In the genomic region with DNA sequence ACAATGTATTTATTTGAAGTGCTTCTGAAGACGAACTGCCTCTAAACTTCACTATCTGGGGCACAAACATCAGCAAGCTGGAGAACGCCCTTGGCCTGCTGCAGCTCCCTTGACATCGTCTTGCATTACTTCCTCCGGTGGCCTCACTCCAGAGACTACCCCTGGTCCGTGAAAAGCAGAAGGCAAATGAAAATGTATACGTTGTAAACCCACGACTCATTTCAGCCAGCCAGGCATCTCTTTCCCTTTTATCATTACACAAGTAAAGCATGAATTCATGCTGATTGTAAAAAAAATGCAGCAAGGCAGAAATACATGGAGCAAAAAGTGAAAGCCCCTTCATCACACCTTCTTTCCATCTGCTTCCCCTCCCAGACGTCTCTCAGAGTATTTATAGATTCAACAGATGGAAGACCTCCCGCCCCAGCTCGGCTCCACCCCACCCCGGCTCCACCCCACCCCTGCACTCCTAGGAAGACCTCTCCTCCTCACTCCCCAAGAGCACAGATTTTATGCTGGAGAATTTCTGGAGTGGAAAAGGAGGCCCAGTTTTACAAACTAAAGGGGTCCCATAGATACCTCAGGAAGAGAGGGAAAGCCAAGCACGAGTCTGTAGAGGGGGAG, we compare ENCODE assay signal across 11 cellular contexts. TPM values are rescaled to one million over a fixed set of nuclear protein-coding genes. Genes with fewer than 3 reads are reported as not detected.
A peak's percentile ranks its signal among the peaks of the same experiment; 100 is the strongest.
DNase-seq lines count a peak whose midpoint lies in the region; ATAC-seq, FAIRE-seq and TF ChIP-seq lines count a peak whose summit lies in the region.
"Had no signal": no experiment of that assay in that cellular context is flagged by ENCODE, and none has a peak within 500 bp of the region (broad histone marks: within the 10 kb centered on the region; RNA-seq: fewer than 3 reads in every experiment).

No MANE protein-coding gene starts in this region.

- BruUV-seq in IMR-90 (replicated peaks; lab: Mats Ljungman, UMichigan): no TSS peak

- H3K9me3 ChIP-seq in IMR-90 (ENCODE audit: control insufficient read depth, insufficient read depth, low read length) (no peaks in the 10 kb centered on the region), H1 (ENCODE audit: insufficient read depth in 2 of 2, low read depth in 1 of 2, low read length in 1 of 2) (peaks cover 2 to 6% of the 10 kb centered on the region in 2 experiments; a peak in 2 of 4 replicates)
- H3K9me3 ChIP-seq: vagina had no signal

- no peak overlapping the region for H2BK12ac ChIP-seq in H1 (ENCODE audit: low read depth, low read length)

- FAIRE-seq in GM12891 (lab: Jason Lieb, UNC): peak; percentile 88
- FAIRE-seq in H1 (lab: Jason Lieb, UNC): no peak

- no peaks in the 10 kb centered on the region for H3K9me3 Mint-ChIP-seq in osteocyte (ENCODE audit: unreplicated experiment)

- peak overlapping the region; percentile 89 for H2AFZ ChIP-seq in IMR-90 (replicated peaks; ENCODE audit: low read length, poor library complexity)
- H2AFZ ChIP-seq in H1 (ENCODE audit: low read length): peak overlapping the region; percentile 64; the same call in 1 of the 2 replicates

- H3K9ac ChIP-seq in IMR-90 (ENCODE audit: low read depth, low read length) (peak overlapping the region; percentile 2; the same call in 1 of the 2 replicates), H1 (replicated peaks in 1 of 4; ENCODE audit: extremely low read depth in 1 of 4, low read depth in 3 of 4, low read length in 3 of 4) (no peak overlapping the region)

- no peak overlapping the region for H2AK5ac ChIP-seq in IMR-90 (ENCODE audit: low read depth, low read length)
- H2AK5ac ChIP-seq in H1 (ENCODE audit: low read depth, low read length): no peak overlapping the region

- H3K4me2 ChIP-seq in IMR-90 (ENCODE audit: low read depth, low read length) (peak overlapping the region; percentile 40), H1 (ENCODE audit: insufficient read depth in 1 of 2, low read depth in 2 of 2, low read length in 2 of 2) (peak overlapping the region; percentile 2 to 19; a peak in 2 of 4 replicates)

- no peak for TF ChIP-seq RAD21 in IMR-90 (IDR thresholded peaks at IDR 0.05; ENCODE audit: low read length)
- no peak for TF ChIP-seq RAD21 in H1 (IDR thresholded peaks at IDR 0.05 in 1 of 2, conservative IDR thresholded peaks at IDR 0.05 in 1 of 2; ENCODE audit: low read depth in 2 of 2, low read length in 2 of 2)

- intact Hi-C loops in IMR-90 (cut with micrococcal nuclease): no loop called here

- TF ChIP-seq CTCF in IMR-90 (conservative IDR thresholded peaks at IDR 0.05; ENCODE audit: low read depth, low read length): no peak
- TF ChIP-seq CTCF in H1 (IDR thresholded peaks at IDR 0.05; ENCODE audit: control extremely low read depth in 1 of 3, insufficient read depth in 1 of 3, low read depth in 1 of 3, low read length in 3 of 3): no peak
- TF ChIP-seq CTCF in osteocyte (IDR thresholded peaks at IDR 0.05): no peak

- H2BK15ac ChIP-seq in IMR-90 (ENCODE audit: low read depth, low read length) (no peak overlapping the region), H1 (ENCODE audit: low read length) (no peak overlapping the region)

- ATAC-seq in IMR-90 (ENCODE audit: low read depth): peak; percentile 55
- no peak for ATAC-seq in GM19328 (IDR thresholded peaks at IDR 0.05; ENCODE audit: unreplicated experiment)
- ATAC-seq: activated CD4-positive, CD25-positive, alpha-beta regulatory T cell treated with anti-CD3 and anti-CD28 coated beads, Interleukin-2, amount 50 U/mL, for 24 hours had no signal

- DNase-seq in GM12891 (ENCODE audit: insufficient read length, low spot score) (peak; percentile 38), IMR-90 (peak; percentile 10), H1 (ENCODE audit: low read depth in 1 of 2, low spot score in 2 of 2) (no peak), osteocyte (ENCODE audit: extremely low spot score, unreplicated experiment) (peak; percentile 38), activated gamma-delta T cell treated with Interleukin-2 at 50 U/mL for 16 hours (no peak), A172 (ENCODE audit: low spot score) (no peak)
- DNase-seq: left cardiac atrium, SHP77 treated with DMSO at 0.1 percent for 48 hours had no signal

- H3K4me3 Mint-ChIP-seq in osteocyte (ENCODE audit: unreplicated experiment): no peak overlapping the region

- no peaks in the 10 kb centered on the region for H3K27me3 Mint-ChIP-seq in osteocyte (ENCODE audit: unreplicated experiment)

- dilution Hi-C loops in IMR-90 (cut with HindIII; ENCODE audit: low sequenced_read_pairs, unreplicated experiment): no loop called here

- H2BK20ac ChIP-seq in IMR-90 (ENCODE audit: low read depth, low read length) (peak overlapping the region; percentile 9), H1 (ENCODE audit: low read length) (0 out of 2 replicates have a peak overlapping the region, but pooled peaks have one; percentile 5)

- H3K4me1 Mint-ChIP-seq in osteocyte (ENCODE audit: unreplicated experiment): peaks cover 20% of the 10 kb centered on the region

- H2BK5ac ChIP-seq in IMR-90 (ENCODE audit: low read depth, low read length, poor library complexity, severe bottlenecking) (no peak overlapping the region), H1 (ENCODE audit: low read depth, low read length) (peak overlapping the region; percentile 78; the same call in 1 of the 2 replicates)

- in situ Hi-C loops in IMR-90 (cut with MboI; ENCODE audit: low sequenced_read_pairs): no loop called here

- H3K27me3 ChIP-seq in IMR-90 (ENCODE audit: control insufficient read depth, insufficient read depth, low read length) (no peaks in the 10 kb centered on the region), H1 (replicated peaks in 1 of 4; ENCODE audit: control insufficient read depth in 3 of 4, extremely low read depth in 1 of 4, insufficient read depth in 3 of 4, low read length in 3 of 4) (no peaks in the 10 kb centered on the region)
- H3K27me3 ChIP-seq: vagina had no signal

- no peak overlapping the region for H3K27ac Mint-ChIP-seq in osteocyte (ENCODE audit: unreplicated experiment)

- CTCF ChIA-PET in IMR-90 (lab: Yijun Ruan, JAX) (no interaction called here), H1 (lab: Charles Lee; ENCODE audit: partially characterized antibody) (interaction anchor here (0.6 to 1.1 kb wide), 2 partner anchors 16 to 42 kb away, joined by 3 read pairs; no protein-coding TSS in a partner anchor)

- no peaks in the 10 kb centered on the region for H3K79me2 ChIP-seq in H1 (ENCODE audit: control insufficient read depth in 1 of 2, insufficient read depth in 2 of 2, low read length in 2 of 2)

- H3K27ac ChIP-seq in IMR-90 (ENCODE audit: insufficient read depth, low read length): peak overlapping the region; percentile 16; the same call in 1 of the 2 replicates
- no peak overlapping the region for H3K27ac ChIP-seq in H1 (ENCODE audit: low read depth, low read length)
- H3K27ac ChIP-seq: vagina had no signal

- peak overlapping the region; percentile 40; the same call in 1 of the 2 replicates for H4K5ac ChIP-seq in IMR-90 (ENCODE audit: low read depth, low read length)
- peak overlapping the region; percentile 6 for H4K5ac ChIP-seq in H1 (ENCODE audit: insufficient read length, low read depth, low read length)

- peak overlapping the region; percentile 52 for H2BK120ac ChIP-seq in IMR-90 (ENCODE audit: low read depth, low read length)
- peak overlapping the region; percentile 5 for H2BK120ac ChIP-seq in H1 (replicated peaks; ENCODE audit: low read depth, low read length)

- H3K18ac ChIP-seq in IMR-90 (ENCODE audit: low read depth, low read length): peak overlapping the region; percentile 10; the same call in 1 of the 2 replicates
- peak overlapping the region; percentile 10; the same call in 1 of the 2 replicates for H3K18ac ChIP-seq in H1 (ENCODE audit: extremely low read depth, low read length)

- no peaks in the 10 kb centered on the region for H4K20me1 ChIP-seq in IMR-90 (ENCODE audit: insufficient read depth, low read length)
- H4K20me1 ChIP-seq in H1 (replicated peaks in 1 of 2; ENCODE audit: control insufficient read depth in 1 of 2, insufficient read depth in 2 of 2, low read length in 2 of 2): no peaks in the 10 kb centered on the region

- H3K4me1 ChIP-seq in IMR-90 (ENCODE audit: control insufficient read depth, insufficient read depth, low read length) (peaks cover 6% of the 10 kb centered on the region; the same call in 1 of the 2 replicates), H1 (replicated peaks in 1 of 4; ENCODE audit: control insufficient read depth in 3 of 4, insufficient read depth in 4 of 4, low read length in 3 of 4) (peaks cover 0 to 11% (median 3%) of the 10 kb centered on the region in 4 experiments; a peak in 5 of 7 replicates)

- POLR2A ChIA-PET in IMR-90 (lab: Charles Lee; ENCODE audit: unreplicated experiment): no interaction called here
- POLR2A ChIA-PET in H1 (lab: Charles Lee; ENCODE audit: partially characterized antibody): interaction anchor here (0.9 kb wide), 1 partner anchor 185 kb away, joined by 4 read pairs; no protein-coding TSS in a partner anchor

- WGBS in IMR-90 (ENCODE audit: extremely low coverage in 2 of 2, insufficient read length in 1 of 2), 2 experiments: no CpG with 5 or more reads among the region's 12 CpGs
- WGBS in H1 (ENCODE audit: extremely low coverage in 1 of 2, insufficient coverage in 1 of 2, insufficient read length in 1 of 2, insufficient replicate concordance in 2 of 2, low coverage in 1 of 2, low lambda C conversion rate in 2 of 2, missing lambda C conversion rate in 1 of 2), 2 experiments: 69% methylated on average over 9 of the region's 12 CpGs; no CpG with 5 or more reads in 1 of the 2 experiments

- H3K36me3 Mint-ChIP-seq in osteocyte (ENCODE audit: unreplicated experiment): no peaks in the 10 kb centered on the region

- H3K14ac ChIP-seq in IMR-90 (replicated peaks; ENCODE audit: low read depth, low read length) (peak overlapping the region; percentile 43; the same call in 1 of the 2 replicates), H1 (ENCODE audit: insufficient read length) (no peak overlapping the region)

- H2AK9ac ChIP-seq in IMR-90 (replicated peaks; ENCODE audit: low read depth, low read length, poor library complexity): peak overlapping the region; percentile 73

- no peaks in the 10 kb centered on the region for H3K23me2 ChIP-seq in H1 (ENCODE audit: low read depth, low read length)

- peak overlapping the region; percentile 3; the same call in 1 of the 2 replicates for H3K23ac ChIP-seq in IMR-90 (ENCODE audit: low read depth, low read length)
- no peak overlapping the region for H3K23ac ChIP-seq in H1 (ENCODE audit: insufficient read length)

- peaks cover 4% of the 10 kb centered on the region for H3K9me1 ChIP-seq in IMR-90 (ENCODE audit: insufficient read depth, low read length)

- H4K91ac ChIP-seq in IMR-90 (ENCODE audit: insufficient read depth, low read depth, low read length) (no peak overlapping the region), H1 (replicated peaks; ENCODE audit: insufficient read length, low read length) (no peak overlapping the region)

- H3K4ac ChIP-seq in IMR-90 (ENCODE audit: low read depth, low read length) (peak overlapping the region; percentile 68), H1 (replicated peaks; ENCODE audit: insufficient read length, low read depth, low read length) (no peak overlapping the region)

- H3K36me3 ChIP-seq in IMR-90 (ENCODE audit: control insufficient read depth, insufficient read depth, low read length): no peaks in the 10 kb centered on the region
- H3K36me3 ChIP-seq in H1 (ENCODE audit: control insufficient read depth in 2 of 4, insufficient read depth in 4 of 4, low read length in 3 of 4): no peaks in the 10 kb centered on the region
- H3K36me3 ChIP-seq: vagina had no signal

- no peak overlapping the region for H3K4me3 ChIP-seq in IMR-90 (ENCODE audit: insufficient read depth, low read depth, low read length)
- H3K4me3 ChIP-seq in H1 (ENCODE audit: extremely low read depth in 1 of 4, insufficient read depth in 2 of 4, low read depth in 3 of 4, low read length in 4 of 4): no peak overlapping the region
- H3K4me3 ChIP-seq: vagina had no signal

- H3K79me1 ChIP-seq in IMR-90 (ENCODE audit: low read depth in 1 of 2, low read length in 2 of 2): no peaks in the 10 kb centered on the region
- H3K79me1 ChIP-seq in H1 (ENCODE audit: low read depth, low read length): no peaks in the 10 kb centered on the region

- H3K56ac ChIP-seq in IMR-90 (ENCODE audit: extremely low read depth, insufficient read depth, low read length): no peak overlapping the region
- H3K56ac ChIP-seq in H1 (replicated peaks; ENCODE audit: insufficient read length, low read depth, low read length): no peak overlapping the region

- no peak for TF ChIP-seq EP300 in H1 (IDR thresholded peaks at IDR 0.05; ENCODE audit: borderline replicate concordance in 1 of 2, low read depth in 2 of 2, low read length in 2 of 2)

- H4K8ac ChIP-seq in IMR-90 (ENCODE audit: low read depth in 2 of 2, low read length in 2 of 2) (peak overlapping the region; percentile 69 to 84; a peak in 3 of 4 replicates), H1 (ENCODE audit: extremely low read depth, insufficient read depth, low read length) (peak overlapping the region; percentile 60; the same call in 1 of the 2 replicates)

- no peak; the same call in 1 of the 2 replicates for TF ChIP-seq POLR2A in GM12891 (IDR thresholded peaks at IDR 0.05; ENCODE audit: low read depth, low read length)
- no peak for TF ChIP-seq POLR2A in IMR-90 (IDR thresholded peaks at IDR 0.05; ENCODE audit: low read depth, low read length)
- TF ChIP-seq POLR2A in H1 (IDR thresholded peaks at IDR 0.05; ENCODE audit: control extremely low read depth in 1 of 2, low read depth in 2 of 2, low read length in 2 of 2): no peak

RNA-seq across cellular contexts. Expression of a gene that starts 41.6 kb away (rescaled TPM):
- 32.9 TPM for polyA plus RNA-seq in GM12891 (2012; ENCODE audit: low read depth, missing spikeins)
- total RNA-seq in IMR-90 (2012; rRNA removed) (38.2 and 58.9 TPM in 2 replicates), osteocyte (48.3 and 50.9 TPM in 2 replicates)
- polyA plus RNA-seq in IMR-90 (2012; rRNA removed) (30.6 and 31.6 TPM in 2 replicates), H1 (2011; rRNA removed) (40.3 and 42.8 TPM in 2 replicates)
- polyA plus RNA-seq in IMR-90 (2012; cell fraction: cytosol; rRNA removed): 19.5 and 39.0 TPM in 2 replicates
- 18.1 and 18.9 TPM in 2 replicates for polyA plus RNA-seq in IMR-90 (2012; cell fraction: nucleus; rRNA removed; ENCODE audit: low replicate concordance)
- 64.7 and 67.8 TPM in 2 replicates for total RNA-seq in H1 (2021; fragmentation: NEBNext Ultra II Directional; extraction: Animal tissue kit (Norgen Biotek cat#: 25700))
- 46.5 TPM for polyA plus RNA-seq in H1 (2011; cell fraction: cytosol; rRNA removed)
- 43.6 TPM for polyA plus RNA-seq in H1 (2011; cell fraction: nucleus; rRNA removed)
- polyA plus RNA-seq in H1 (2012, experiment 1 of 2): 34.3 to 48.0 TPM (median 38.9 TPM) in 4 replicates
- polyA plus RNA-seq in H1 (2012, experiment 2 of 2): 8.3 TPM
- 90.1 TPM for polyA plus RNA-seq in H1 (2013, experiment 1 of 2)
- polyA plus RNA-seq in H1 (2013, experiment 2 of 2): 95.5 TPM
- 24.6 and 32.4 TPM in 2 replicates for polyA minus RNA-seq in H1 (2011; rRNA and poly(A)+ RNA removed)
- polyA minus RNA-seq in H1 (2011; cell fraction: cytosol; rRNA and poly(A)+ RNA removed): 27.4 TPM
- polyA minus RNA-seq in H1 (2011; cell fraction: nucleus; rRNA and poly(A)+ RNA removed): 31.5 TPM
- 79.5 and 84.6 TPM in 2 replicates for total RNA-seq in A172 (2014; rRNA removed; shearing (Covaris generic))

Comparison
In these comparisons a context has a peak if more than half of its experiments do, and no peak if none do; other contexts are left out.
1. DNase-seq: peak in GM12891 (single experiment), IMR-90 (single experiment) and osteocyte (single experiment); none in H1 (0 of 2), activated gamma-delta T cell treated with Interleukin-2 at 50 U/mL for 16 hours (single experiment) and A172 (single experiment).